In genomic region chr3:12995389-12996180, GRCh38 we compare ENCODE assay signal across 8 cellular contexts.
DNase-seq lines count a peak whose midpoint lies in the region; ATAC-seq and TF ChIP-seq lines count a peak whose summit lies in the region.

No MANE protein-coding gene starts in this region.

- WGBS in mammary epithelial cell (ENCODE audit: low coverage, missing lambda C conversion rate), result 70% methylated on average over 9 of the region's 10 CpGs

- POLR2A ChIA-PET in A673 (lab: Charles Lee; ENCODE audit: low non-redundant PET), result no interaction called here
- POLR2A ChIA-PET in naive thymus-derived CD8-positive, alpha-beta T cell (lab: Charles Lee), result interaction anchor here (0.7 to 4.4 kb wide), 9 partner anchors 9 to 44 kb away, joined by 3 to 41 read pairs (median 3); no protein-coding TSS in a partner anchor

- H3K27ac ChIP-seq in A673 (ENCODE audit: low read depth, low read length, poor library complexity, severe bottlenecking) (no peak overlapping the region), mammary epithelial cell (ENCODE audit: insufficient read depth, low read depth, low read length) (no peak overlapping the region)

- in situ Hi-C loops in mammary epithelial cell (cut with MboI; ENCODE audit: low sequenced_read_pairs in 2 of 2), result no loop called here

- peak overlapping the region; percentile 93 to 96 (median 96) for H3K27ac Mint-ChIP-seq in IgD-negative memory B cell
- H3K27ac Mint-ChIP-seq in naive thymus-derived CD8-positive, alpha-beta T cell, result peak overlapping the region; percentile 77 to 96 (median 94)

- H3K27me3 Mint-ChIP-seq in IgD-negative memory B cell, result no peaks in the 10 kb centered on the region
- H3K27me3 Mint-ChIP-seq in naive thymus-derived CD8-positive, alpha-beta T cell, result no peaks in the 10 kb centered on the region

- no peaks in the 10 kb centered on the region for H4K20me1 ChIP-seq in mammary epithelial cell (ENCODE audit: insufficient read depth, low read length)

- TF ChIP-seq CTCF in A673 (conservative IDR thresholded peaks at IDR 0.05; ENCODE audit: low read depth, low read length), result no peak
- TF ChIP-seq CTCF in mammary epithelial cell (conservative IDR thresholded peaks at IDR 0.05 in 1 of 2, IDR thresholded peaks at IDR 0.05 in 1 of 2; ENCODE audit: extremely low read depth in 1 of 2, insufficient read depth in 1 of 2, low read depth in 1 of 2, low read length in 2 of 2), result no peak

- H3K36me3 Mint-ChIP-seq in IgD-negative memory B cell, result peaks cover 8% of the 10 kb centered on the region
- peaks cover 0 to 34% (median 4%) of the 10 kb centered on the region in 3 donors for H3K36me3 Mint-ChIP-seq in naive thymus-derived CD8-positive, alpha-beta T cell

- H3K4me1 ChIP-seq in A673 (ENCODE audit: insufficient read depth, low read length, poor library complexity, severe bottlenecking) (no peaks in the 10 kb centered on the region), mammary epithelial cell (ENCODE audit: insufficient read depth, low read length) (peaks cover 17% of the 10 kb centered on the region)

- dilution Hi-C loops in mammary epithelial cell (cut with HindIII; ENCODE audit: low sequenced_read_pairs), result no loop called here

- no peaks in the 10 kb centered on the region for H3K79me2 ChIP-seq in mammary epithelial cell (ENCODE audit: insufficient read depth, low read length)

- H3K4me3 Mint-ChIP-seq in IgD-negative memory B cell, result peak overlapping the region; percentile 83 to 98 (median 95)
- peak overlapping the region; percentile 91 to 98 (median 96) for H3K4me3 Mint-ChIP-seq in naive thymus-derived CD8-positive, alpha-beta T cell

- no peaks in the 10 kb centered on the region for H3K9me3 Mint-ChIP-seq in IgD-negative memory B cell
- H3K9me3 Mint-ChIP-seq in naive thymus-derived CD8-positive, alpha-beta T cell, result no peaks in the 10 kb centered on the region

- H2AFZ ChIP-seq in mammary epithelial cell (ENCODE audit: low read depth, low read length), result peak overlapping the region; percentile 99

- H3K4me2 ChIP-seq in mammary epithelial cell (ENCODE audit: insufficient read depth, low read depth, low read length), result no peak overlapping the region

- BruUV-seq in A673 (replicated peaks; lab: Mats Ljungman, UMichigan) (no TSS peak), mammary epithelial cell (replicated peaks; lab: Mats Ljungman, UMichigan) (no TSS peak)

- H3K4me3 ChIP-seq in A673 (ENCODE audit: low read depth, low read length, poor library complexity, severe bottlenecking), result peak overlapping the region; percentile 61
- no peak overlapping the region for H3K4me3 ChIP-seq in mammary epithelial cell (replicated peaks in 1 of 3; ENCODE audit: insufficient read depth in 1 of 3, low read depth in 2 of 3, low read length in 3 of 3)

- peaks cover 40 to 54% (median 53%) of the 10 kb centered on the region in 3 donors for H3K4me1 Mint-ChIP-seq in IgD-negative memory B cell
- H3K4me1 Mint-ChIP-seq in naive thymus-derived CD8-positive, alpha-beta T cell, result peaks cover 30 to 81% (median 64%) of the 10 kb centered on the region in 4 donors

- H3K36me3 ChIP-seq in A673 (ENCODE audit: insufficient read depth, low read length, poor library complexity, severe bottlenecking) (no peaks in the 10 kb centered on the region), mammary epithelial cell (ENCODE audit: insufficient read depth, low read length) (no peaks in the 10 kb centered on the region)

- H3K27me3 ChIP-seq in A673 (replicated peaks; ENCODE audit: insufficient read depth, low read depth, low read length, poor library complexity) (peaks cover 53% of the 10 kb centered on the region), mammary epithelial cell (ENCODE audit: insufficient read depth, low read length) (peaks cover 6% of the 10 kb centered on the region)

- intact Hi-C loops in A673 (cut with micrococcal nuclease; ENCODE audit: unreplicated experiment), result no loop called here
- intact Hi-C loops in mammary epithelial cell (cut with micrococcal nuclease), result loop anchor here (1.0 kb wide), 1 partner anchor 127 kb away; no protein-coding TSS in a partner anchor

- no peaks in the 10 kb centered on the region for H3K9me3 ChIP-seq in A673 (ENCODE audit: low read depth, low read length, poor library complexity, severe bottlenecking)
- no peaks in the 10 kb centered on the region for H3K9me3 ChIP-seq in mammary epithelial cell (replicated peaks; ENCODE audit: insufficient read depth, low read length)

- ATAC-seq in naive thymus-derived CD8-positive, alpha-beta T cell, result no peak

- DNase-seq in A673 (ENCODE audit: low spot score), result no peak
- no peak for DNase-seq in mammary epithelial cell
- DNase-seq in naive thymus-derived CD8-positive, alpha-beta T cell, result peak in 1 of 10 donors; percentile 24
- DNase-seq in LoVo (ENCODE audit: low spot score), result no peak
- DNase-seq in SHP77 (lab: John Stamatoyannopoulos, UW), result no peak
- no peak for DNase-seq in germinal center (ENCODE audit: low spot score)
- no peak for DNase-seq in NCI-H1694 (lab: John Stamatoyannopoulos, UW)

- CTCF ChIA-PET in A673 (lab: Charles Lee), result interaction anchor here (2.0 kb wide), 1 partner anchor 11 kb away, joined by 10 read pairs; no protein-coding TSS in a partner anchor
- CTCF ChIA-PET in mammary epithelial cell (lab: Charles Lee; ENCODE audit: low non-redundant PET), result interaction anchor here (0.6 kb wide), 2 partner anchors 1497 to 1953 kb away, joined by 4 to 16 read pairs; no protein-coding TSS in a partner anchor

- no peak overlapping the region for H3K9ac ChIP-seq in mammary epithelial cell (ENCODE audit: insufficient read depth, low read length)
